Comparison of ENCODE assay signal across 26 cellular contexts in genomic region chr9:89256690-89257089, GRCh38. TPM values are rescaled to one million over a fixed set of nuclear protein-coding genes. Genes with fewer than 3 reads are reported as not detected.
"Had no signal": no experiment of that assay in that cellular context is flagged by ENCODE, and none has a peak within 500 bp of the region (broad histone marks: within the 10 kb centered on the region; RNA-seq: fewer than 3 reads in every experiment).

No MANE protein-coding gene starts in this region.

- H3K4me1 ChIP-seq: ascending aorta, colonic mucosa, gastrocnemius medialis, left ventricle myocardium inferior, uterus had no signal

- H3K4me3 ChIP-seq: ascending aorta, cardiac muscle cell, colonic mucosa, dorsolateral prefrontal cortex, gastrocnemius medialis, hepatocyte, left ventricle myocardium inferior, mucosa of descending colon, skin epidermis, uterus had no signal

- H3K27me3 ChIP-seq: ascending aorta, cardiac muscle cell, colonic mucosa, dorsolateral prefrontal cortex, gastrocnemius medialis, hepatocyte, uterus had no signal

- ATAC-seq: activated CD4-positive, CD25-positive, alpha-beta regulatory T cell treated with anti-CD3 and anti-CD28 coated beads, Interleukin-2, amount 50 U/mL, for 24 hours; gastrocnemius medialis; mucosa of descending colon; natural killer cell treated with Interleukin-12 subunit alpha and Interleukin-12 subunit beta and Interleukin-15 and Interleukin-18, amount 100 ng/mL, for 72 hours; sciatic nerve had no signal

- H3K36me3 ChIP-seq: ascending aorta, cardiac muscle cell, colonic mucosa, gastrocnemius medialis, left ventricle myocardium inferior, uterus, WERI-Rb-1 had no signal

- H3K9me3 ChIP-seq: ascending aorta, colonic mucosa, gastrocnemius medialis, mucosa of descending colon, uterus had no signal

- H3K27ac ChIP-seq: ascending aorta, cardiac muscle cell, colonic mucosa, dorsolateral prefrontal cortex, gastrocnemius medialis, hepatocyte, left ventricle myocardium inferior, skin epidermis, uterus, WERI-Rb-1 had no signal

- DNase-seq: activated CD4-positive, alpha-beta memory T cell treated with anti-CD3 and anti-CD28 coated beads, Interleukin-2, amount 10 ng/mL, durations not matched to agents 7 days and 5 days; activated CD4-positive, alpha-beta T cell treated with anti-CD3 and anti-CD28 coated beads for 48 hours; activated CD8-positive, alpha-beta memory T cell treated with anti-CD3 and anti-CD28 coated beads, Interleukin-2, amount 50 U/mL, for 48 hours; activated gamma-delta T cell; activated naive CD4-positive, alpha-beta T cell treated with anti-CD3 and anti-CD28 coated beads, Interleukin-2, amount 10 ng/mL, durations not matched to agents 7 days and 5 days; activated naive CD8-positive, alpha-beta T cell treated with anti-CD3 and anti-CD28 coated beads, Interleukin-2, amount 10 ng/mL, durations not matched to agents 7 days and 5 days; activated T-cell treated with anti-CD3 and anti-CD28 coated beads, Interleukin-2, amount 50 U/mL, for 24 hours; cerebellar nuclear complex; colonic mucosa; dorsolateral prefrontal cortex; effector memory CD4-positive, alpha-beta T cell; gastrocnemius medialis; glutamatergic neuron; left ventricle myocardium inferior; mucosa of descending colon; stimulated activated CD4-positive, alpha-beta T cell treated with anti-CD3 and anti-CD28 coated beads, Interleukin-12 subunit alpha, Interleukin-12 subunit beta, amount 100 ng/mL, for 4 hours; stimulated activated CD4-positive, alpha-beta T cell treated with anti-CD3 and anti-CD28 coated beads, Interleukin-4, amount 100 ng/mL, for 1 hour; uterus; WERI-Rb-1 had no signal

RNA-seq across cellular contexts. Expression of gene CKS2, which starts 54.3 kb away (rescaled TPM):
- total RNA-seq: ascending aorta had no signal
